ENCODE assay signal across 1 cellular context in genomic region chr7:2492038-2492437, GRCh38.
A peak's percentile ranks its signal among the peaks of the same experiment; 100 is the strongest.
TF ChIP-seq lines count a peak whose summit lies in the region.

No MANE protein-coding gene starts in this region.

TF ChIP-seq in K562, 482 proteins besides CTCF, POLR2A, EP300 and RAD21 (continued from another document):
- TF ChIP-seq TCF15 (CRISPR knock-in tag; IDR thresholded peaks at IDR 0.05): no peak
- TF ChIP-seq MAX (CRISPR knock-in tag; IDR thresholded peaks at IDR 0.05): no peak
- TF ChIP-seq EGR1 (conservative IDR thresholded peaks at IDR 0.05): peak; percentile 89
- TF ChIP-seq ELK3 (CRISPR knock-in tag; IDR thresholded peaks at IDR 0.05): no peak
